9 cellular contexts compared by ENCODE assay signal in genomic region chr1:182446033-182446669, GRCh38. TPM values are rescaled to one million over a fixed set of nuclear protein-coding genes. Genes with fewer than 3 reads are reported as not detected.
DNase-seq lines count a peak whose midpoint lies in the region; ATAC-seq, FAIRE-seq and TF ChIP-seq lines count a peak whose summit lies in the region.
"Had no signal": no experiment of that assay in that cellular context is flagged by ENCODE, and none has a peak within 500 bp of the region (broad histone marks: within the 10 kb centered on the region; RNA-seq: fewer than 3 reads in every experiment).

No MANE protein-coding gene starts in this region.

- H3K4me3 Mint-ChIP-seq in activated CD4-positive, alpha-beta memory T cell treated with anti-CD3 and anti-CD28 coated beads for 36 hours, result peak overlapping the region; percentile 30
- no peak overlapping the region for H3K4me3 Mint-ChIP-seq in activated CD4-positive, alpha-beta memory T cell treated with anti-CD3 and anti-CD28 coated beads, Interleukin-2, amount 10 ng/mL, durations not matched to agents 7 days and 5 days
- no peak overlapping the region for H3K4me3 Mint-ChIP-seq in H9
- H3K4me3 Mint-ChIP-seq: central memory CD8-positive, alpha-beta T cell had no signal

- H2AFZ ChIP-seq in H9 (ENCODE audit: low read length), result peak overlapping the region; percentile 88
- H2AFZ ChIP-seq in fibroblast of lung (ENCODE audit: low read length), result no peak overlapping the region

- ATAC-seq in pancreas, result peak in 3 of 4 donors; percentile 83 to 90 (median 88)
- ATAC-seq in omental fat pad (ENCODE audit: low FRiP score), result no peak

- POLR2A ChIA-PET in activated CD4-positive, alpha-beta memory T cell treated with anti-CD3 and anti-CD28 coated beads for 36 hours (lab: Charles Lee), result no interaction called here
- POLR2A ChIA-PET in activated CD4-positive, alpha-beta memory T cell treated with anti-CD3 and anti-CD28 coated beads, Interleukin-2, amount 10 ng/mL, durations not matched to agents 7 days and 5 days (lab: Charles Lee), result no interaction called here

- no peak overlapping the region for H2BK5ac ChIP-seq in H9 (ENCODE audit: insufficient read length, low read length)

- H3K27me3 Mint-ChIP-seq in activated CD4-positive, alpha-beta memory T cell treated with anti-CD3 and anti-CD28 coated beads for 36 hours, result peaks cover 4% of the 10 kb centered on the region
- no peaks in the 10 kb centered on the region for H3K27me3 Mint-ChIP-seq in activated CD4-positive, alpha-beta memory T cell treated with anti-CD3 and anti-CD28 coated beads, Interleukin-2, amount 10 ng/mL, durations not matched to agents 7 days and 5 days
- peaks cover 2% of the 10 kb centered on the region; the same call in 1 of the 2 replicates for H3K27me3 Mint-ChIP-seq in H9 (ENCODE audit: low read depth)
- H3K27me3 Mint-ChIP-seq: central memory CD8-positive, alpha-beta T cell had no signal

- no peak overlapping the region for H3T11ph ChIP-seq in H9 (ENCODE audit: low read length)

- no peaks in the 10 kb centered on the region for H4K20me1 ChIP-seq in H9 (ENCODE audit: control insufficient read depth, insufficient read depth, insufficient read length)
- H4K20me1 ChIP-seq in fibroblast of lung (ENCODE audit: control insufficient read depth, extremely low read depth, insufficient read depth, low read length), result no peaks in the 10 kb centered on the region

- H3K23me2 ChIP-seq in H9 (ENCODE audit: insufficient read length, low read depth, low read length, poor library complexity, severe bottlenecking), result no peaks in the 10 kb centered on the region

- no peaks in the 10 kb centered on the region for H3K9me3 Mint-ChIP-seq in activated CD4-positive, alpha-beta memory T cell treated with anti-CD3 and anti-CD28 coated beads for 36 hours
- no peaks in the 10 kb centered on the region for H3K9me3 Mint-ChIP-seq in activated CD4-positive, alpha-beta memory T cell treated with anti-CD3 and anti-CD28 coated beads, Interleukin-2, amount 10 ng/mL, durations not matched to agents 7 days and 5 days
- peaks cover under 1 to 11% of the 10 kb centered on the region in 2 experiments; a peak in 3 of 5 replicates for H3K9me3 Mint-ChIP-seq in H9
- H3K9me3 Mint-ChIP-seq: central memory CD8-positive, alpha-beta T cell had no signal

- H3K9me3 ChIP-seq in H9 (ENCODE audit: control insufficient read depth, low read depth, low read length) (no peaks in the 10 kb centered on the region), fibroblast of lung (ENCODE audit: control insufficient read depth, insufficient read depth, low read depth, low read length) (no peaks in the 10 kb centered on the region), pancreas (no peaks in the 10 kb centered on the region)

- no peaks in the 10 kb centered on the region; the same call in 1 of the 2 replicates for H3K4me1 ChIP-seq in H9 (ENCODE audit: insufficient read depth, low read length)
- no peaks in the 10 kb centered on the region for H3K4me1 ChIP-seq in fibroblast of lung (ENCODE audit: control insufficient read depth, extremely low read depth, insufficient read depth, low read length)
- no peaks in the 10 kb centered on the region for H3K4me1 ChIP-seq in pancreas

- H3K14ac ChIP-seq in H9 (ENCODE audit: insufficient read depth, low read length), result no peak overlapping the region

- H3K36me3 Mint-ChIP-seq in activated CD4-positive, alpha-beta memory T cell treated with anti-CD3 and anti-CD28 coated beads for 36 hours, result no peaks in the 10 kb centered on the region
- no peaks in the 10 kb centered on the region for H3K36me3 Mint-ChIP-seq in activated CD4-positive, alpha-beta memory T cell treated with anti-CD3 and anti-CD28 coated beads, Interleukin-2, amount 10 ng/mL, durations not matched to agents 7 days and 5 days (ENCODE audit: low read depth)
- no peaks in the 10 kb centered on the region for H3K36me3 Mint-ChIP-seq in H9 (ENCODE audit: insufficient read depth in 1 of 3, low read depth in 3 of 3)

- CTCF ChIA-PET in activated CD4-positive, alpha-beta memory T cell treated with anti-CD3 and anti-CD28 coated beads for 36 hours (lab: Charles Lee), result interaction anchor here (1.4 kb wide), 1 partner anchor 157 kb away, joined by 3 read pairs; no protein-coding TSS in a partner anchor
- CTCF ChIA-PET in activated CD4-positive, alpha-beta memory T cell treated with anti-CD3 and anti-CD28 coated beads, Interleukin-2, amount 10 ng/mL, durations not matched to agents 7 days and 5 days (lab: Charles Lee), result no interaction called here

- H3K27ac ChIP-seq in H9 (ENCODE audit: insufficient read length, low read depth, low read length), result no peak overlapping the region
- no peak overlapping the region for H3K27ac ChIP-seq in fibroblast of lung (ENCODE audit: insufficient read depth, low read length)
- no peak overlapping the region for H3K27ac ChIP-seq in pancreas

- H4K91ac ChIP-seq in H9 (ENCODE audit: insufficient read length, low read depth, low read length), result no peak overlapping the region

- no peak overlapping the region for H2BK12ac ChIP-seq in H9 (ENCODE audit: insufficient read length, low read depth, low read length)

- no peak for FAIRE-seq in pancreas (lab: Jason Lieb, UNC)

- no peaks in the 10 kb centered on the region for H3K79me2 ChIP-seq in H9 (ENCODE audit: insufficient read depth, low read length)
- H3K79me2 ChIP-seq in fibroblast of lung (ENCODE audit: control insufficient read depth, insufficient read depth, low read length), result no peaks in the 10 kb centered on the region

- no peak overlapping the region for H2AK5ac ChIP-seq in H9 (ENCODE audit: insufficient read length, low read length)

- DNase-seq in activated CD4-positive, alpha-beta memory T cell treated with anti-CD3 and anti-CD28 coated beads for 36 hours, result peak; percentile 17
- DNase-seq in activated CD4-positive, alpha-beta memory T cell treated with anti-CD3 and anti-CD28 coated beads, Interleukin-2, amount 10 ng/mL, durations not matched to agents 7 days and 5 days, result no peak
- peak; percentile 35 for DNase-seq in H9
- DNase-seq in NCI-H187 (lab: John Stamatoyannopoulos, UW), result peak; percentile 40 to 55
- peak; percentile 75 for DNase-seq in SW480 (ENCODE audit: low spot score)
- DNase-seq in fibroblast of lung (ENCODE audit: low read depth in 2 of 2), result peak; percentile 14 to 48
- peak in 1 of 6 donors; percentile 18 for DNase-seq in pancreas
- no peak for DNase-seq in omental fat pad (ENCODE audit: low spot score)

- no CpG with 5 or more reads among the region's 3 CpGs for WGBS in H9 (ENCODE audit: extremely low coverage, insufficient read length, low lambda C conversion rate)
- WGBS in pancreas, 2 donors, result 0 to 2% methylated on average over 3 of the region's 3 CpGs

- no peak overlapping the region for H4K5ac ChIP-seq in H9 (ENCODE audit: insufficient read length, low read depth, low read length)

- H3K4ac ChIP-seq in H9 (ENCODE audit: low read depth, low read length), result no peak overlapping the region

- H3K79me1 ChIP-seq in H9 (ENCODE audit: insufficient read depth, low read depth, low read length, poor library complexity, severe bottlenecking), result no peaks in the 10 kb centered on the region

- H3K27ac Mint-ChIP-seq in activated CD4-positive, alpha-beta memory T cell treated with anti-CD3 and anti-CD28 coated beads for 36 hours, result no peak overlapping the region
- H3K27ac Mint-ChIP-seq in activated CD4-positive, alpha-beta memory T cell treated with anti-CD3 and anti-CD28 coated beads, Interleukin-2, amount 10 ng/mL, durations not matched to agents 7 days and 5 days, result no peak overlapping the region
- no peak overlapping the region for H3K27ac Mint-ChIP-seq in H9

- peaks cover 3% of the 10 kb centered on the region for H3K4me1 Mint-ChIP-seq in activated CD4-positive, alpha-beta memory T cell treated with anti-CD3 and anti-CD28 coated beads for 36 hours (ENCODE audit: low read depth)
- H3K4me1 Mint-ChIP-seq in activated CD4-positive, alpha-beta memory T cell treated with anti-CD3 and anti-CD28 coated beads, Interleukin-2, amount 10 ng/mL, durations not matched to agents 7 days and 5 days, result peaks cover 5% of the 10 kb centered on the region
- peaks cover 25 to 31% of the 10 kb centered on the region in 2 experiments for H3K4me1 Mint-ChIP-seq in H9

- H3K4me2 ChIP-seq in H9 (ENCODE audit: insufficient read depth, insufficient read length, low read length), result no peak overlapping the region
- peak overlapping the region; percentile 0 for H3K4me2 ChIP-seq in fibroblast of lung (ENCODE audit: extremely low read depth, insufficient read depth, low read length)

- no peak overlapping the region for H2BK15ac ChIP-seq in H9 (ENCODE audit: low read depth, low read length)

- no peak overlapping the region for H2BK20ac ChIP-seq in H9 (ENCODE audit: low read depth, low read length, poor library complexity, severe bottlenecking)

- intact Hi-C loops in activated CD4-positive, alpha-beta memory T cell treated with anti-CD3 and anti-CD28 coated beads for 36 hours (cut with micrococcal nuclease), result loop anchor here (1.0 kb wide), 2 partner anchors 142 to 338 kb away; no protein-coding TSS in a partner anchor
- intact Hi-C loops in pancreas (cut with DNase I), result no loop called here

- no peak overlapping the region for H2BK120ac ChIP-seq in H9 (ENCODE audit: low read depth, low read length, poor library complexity, severe bottlenecking)

- H3K9ac ChIP-seq in H9 (ENCODE audit: extremely low read depth, insufficient read length, low read length), result no peak overlapping the region
- no peak overlapping the region for H3K9ac ChIP-seq in fibroblast of lung (ENCODE audit: insufficient read depth, low read length)

- no peak overlapping the region for H3K18ac ChIP-seq in H9 (ENCODE audit: insufficient read length, low read depth, low read length)

- no peak overlapping the region for H4K8ac ChIP-seq in H9 (replicated peaks; ENCODE audit: insufficient read length, low read depth, low read length)

- H3K56ac ChIP-seq in H9 (ENCODE audit: insufficient read length, low read depth, low read length), result no peak overlapping the region

- no peak overlapping the region for H3K23ac ChIP-seq in H9 (ENCODE audit: insufficient read length, low read depth, low read length)

- no peaks in the 10 kb centered on the region for H3K36me3 ChIP-seq in fibroblast of lung (ENCODE audit: control insufficient read depth, insufficient read depth, low read length)
- H3K36me3 ChIP-seq in pancreas, result no peaks in the 10 kb centered on the region

- TF ChIP-seq CTCF in H9 (conservative IDR thresholded peaks at IDR 0.05), result peak; percentile 85
- TF ChIP-seq CTCF in fibroblast of lung (conservative IDR thresholded peaks at IDR 0.05 in 1 of 2, IDR thresholded peaks at IDR 0.05 in 1 of 2; ENCODE audit: low read depth in 1 of 2, low read length in 2 of 2), result peak; percentile 63 to 69
- TF ChIP-seq CTCF in pancreas (IDR thresholded peaks at IDR 0.05), result peak in 3 of 4 donors; percentile 34 to 47 (median 40)
- TF ChIP-seq CTCF in omental fat pad (IDR thresholded peaks at IDR 0.05), result peak in 1 of 3 donors; percentile 5

- H3K27me3 ChIP-seq in H9 (ENCODE audit: insufficient read depth, low read length), result no peaks in the 10 kb centered on the region
- H3K27me3 ChIP-seq in fibroblast of lung (ENCODE audit: control insufficient read depth, insufficient read depth, low read length), result no peaks in the 10 kb centered on the region
- H3K27me3 ChIP-seq in pancreas, result no peaks in the 10 kb centered on the region

- H3K4me3 ChIP-seq in fibroblast of lung (replicated peaks in 1 of 4; ENCODE audit: control extremely low read depth in 1 of 4, insufficient read depth in 1 of 4, low read depth in 3 of 4, low read length in 4 of 4) (no peak overlapping the region), pancreas (no peak overlapping the region)

RNA-seq across cellular contexts. Expression of gene RGSL1, which starts 3.8 kb away (rescaled TPM):
- not detected for total RNA-seq in activated CD4-positive, alpha-beta memory T cell treated with anti-CD3 and anti-CD28 coated beads for 36 hours
- total RNA-seq in activated CD4-positive, alpha-beta memory T cell treated with anti-CD3 and anti-CD28 coated beads, Interleukin-2, amount 10 ng/mL, durations not matched to agents 7 days and 5 days, result not detected
- total RNA-seq in H9 (2021), result not detected in 2 replicates
- total RNA-seq in fibroblast of lung, result not detected in 2 replicates
- not detected in 2 replicates for polyA plus RNA-seq in fibroblast of lung
- not detected in 2 replicates for polyA plus RNA-seq in fibroblast of lung (2012)
- polyA minus RNA-seq in fibroblast of lung (ENCODE audit: low replicate concordance), result not detected in 2 replicates
- not detected for total RNA-seq in pancreas
- not detected for polyA plus RNA-seq in pancreas
- 1 to 10 TPM in 1 of 4 donors, not detected in 3; 1.7 TPM for total RNA-seq in omental fat pad

RNA-seq across cellular contexts. Expression of gene TEDDM1, which starts 45.7 kb away (rescaled TPM):
- total RNA-seq in activated CD4-positive, alpha-beta memory T cell treated with anti-CD3 and anti-CD28 coated beads for 36 hours, result not detected
- total RNA-seq in activated CD4-positive, alpha-beta memory T cell treated with anti-CD3 and anti-CD28 coated beads, Interleukin-2, amount 10 ng/mL, durations not matched to agents 7 days and 5 days, result not detected
- total RNA-seq in H9 (2021) (not detected in 2 replicates), fibroblast of lung (not detected in 2 replicates), pancreas (not detected), omental fat pad (not detected)
- polyA plus RNA-seq in fibroblast of lung (not detected in 2 replicates), pancreas (under 1 TPM in 1 of 2 donors, not detected in 1; 0.05 TPM)
- not detected in 2 replicates for polyA plus RNA-seq in fibroblast of lung (2012)
- polyA minus RNA-seq in fibroblast of lung (ENCODE audit: low replicate concordance), result not detected in 2 replicates

RNA-seq across cellular contexts. Expression of gene GLUL, which starts 54.6 kb away (rescaled TPM):
- 10 to 100 TPM; 61.3 to 63.9 TPM for total RNA-seq in activated CD4-positive, alpha-beta memory T cell treated with anti-CD3 and anti-CD28 coated beads for 36 hours
- 100 to 1,000 TPM; 227 to 228 TPM for total RNA-seq in activated CD4-positive, alpha-beta memory T cell treated with anti-CD3 and anti-CD28 coated beads, Interleukin-2, amount 10 ng/mL, durations not matched to agents 7 days and 5 days
- total RNA-seq in H9 (2021) (311 and 332 TPM in 2 replicates), fibroblast of lung (423 and 523 TPM in 2 replicates), pancreas (100 to 1,000 TPM; 261 to 512 (median 332) TPM), omental fat pad (over 10,000 TPM in 1 of 4 donors, 1,000 to 10,000 TPM in 3; 5,022 to 14,857 (median 5,938) TPM)
- polyA plus RNA-seq in fibroblast of lung (187 and 232 TPM in 2 replicates), pancreas (100 to 1,000 TPM; 178 to 237 TPM)
- 200 and 218 TPM in 2 replicates for polyA plus RNA-seq in fibroblast of lung (2012)
- 354 and 397 TPM in 2 replicates for polyA minus RNA-seq in fibroblast of lung (ENCODE audit: low replicate concordance)

Comparison
In these comparisons a context has a peak if more than half of its experiments do, and no peak if none do; other contexts are left out.
1. DNase-seq: peak in activated CD4-positive, alpha-beta memory T cell treated with anti-CD3 and anti-CD28 coated beads for 36 hours (single experiment), H9 (single experiment), NCI-H187 (2 of 2), SW480 (single experiment) and fibroblast of lung (2 of 2); none in activated CD4-positive, alpha-beta memory T cell treated with anti-CD3 and anti-CD28 coated beads, Interleukin-2, amount 10 ng/mL, durations not matched to agents 7 days and 5 days (single experiment) and omental fat pad (single experiment).